Comparison of ENCODE assay signal across 8 cellular contexts in genomic region chr9:37994639-37995347, GRCh38.
DNase-seq lines count a peak whose midpoint lies in the region; ATAC-seq lines count a peak whose summit lies in the region.

No MANE protein-coding gene starts in this region.

- peaks cover 0 to under 1% (median 0%) of the 10 kb centered on the region in 7 donors for H3K9me3 Mint-ChIP-seq in CD4-positive, CD25-positive, alpha-beta regulatory T cell

- no peaks in the 10 kb centered on the region for H3K4me1 ChIP-seq in CD4-positive, CD25-positive, alpha-beta regulatory T cell (ENCODE audit: control insufficient read depth, insufficient read depth, low read length, poor library complexity, severe bottlenecking)

- no peak overlapping the region for H3K4me3 ChIP-seq in CD4-positive, CD25-positive, alpha-beta regulatory T cell (ENCODE audit: low read depth, low read length)

- H3K4me3 Mint-ChIP-seq in CD4-positive, CD25-positive, alpha-beta regulatory T cell: no peak overlapping the region

- H3K27me3 ChIP-seq in CD4-positive, CD25-positive, alpha-beta regulatory T cell (ENCODE audit: control insufficient read depth, insufficient read depth, low read length): no peaks in the 10 kb centered on the region

- no peaks in the 10 kb centered on the region for H3K9me3 ChIP-seq in CD4-positive, CD25-positive, alpha-beta regulatory T cell (ENCODE audit: control insufficient read depth in 2 of 2, low read length in 2 of 2)

- H3K27me3 Mint-ChIP-seq in CD4-positive, CD25-positive, alpha-beta regulatory T cell: peaks cover 4% of the 10 kb centered on the region

- H3K36me3 ChIP-seq in CD4-positive, CD25-positive, alpha-beta regulatory T cell (ENCODE audit: control insufficient read depth, insufficient read depth, low read length): no peaks in the 10 kb centered on the region

- H3K4me1 Mint-ChIP-seq in CD4-positive, CD25-positive, alpha-beta regulatory T cell: peaks cover 0 to 18% (median 7%) of the 10 kb centered on the region in 4 donors

- DNase-seq in CD4-positive, CD25-positive, alpha-beta regulatory T cell: peak in 1 of 3 donors; percentile 70
- peak; percentile 27 for DNase-seq in NCI-H774 (lab: John Stamatoyannopoulos, UW)
- peak; percentile 52 for DNase-seq in astrocyte of the hippocampus (ENCODE audit: low read depth, low spot score)
- peak; percentile 76 for DNase-seq in kidney glomerular epithelial cell (lab: John Stamatoyannopoulos, UW)
- peak; percentile 69 for DNase-seq in stimulated activated CD8-positive, alpha-beta memory T cell treated with anti-CD3 and anti-CD28 coated beads, Interleukin-4, amount 100 ng/mL, for 48 hours
- no peak for DNase-seq in activated effector memory CD4-positive, alpha-beta T cell treated with Interleukin-2 at 50 U/mL for 16 hours

- H3K27ac Mint-ChIP-seq in CD4-positive, CD25-positive, alpha-beta regulatory T cell: no peak overlapping the region

- no peak overlapping the region for H3K27ac ChIP-seq in CD4-positive, CD25-positive, alpha-beta regulatory T cell (ENCODE audit: insufficient read depth, low read length, poor library complexity, severe bottlenecking)

- H3K36me3 Mint-ChIP-seq in CD4-positive, CD25-positive, alpha-beta regulatory T cell: no peaks in the 10 kb centered on the region

- ATAC-seq in CD4-positive, CD25-positive, alpha-beta regulatory T cell (ENCODE audit: low read depth in 2 of 2): peak; percentile 42 to 53
- peak; percentile 77 for ATAC-seq in GM19025 (IDR thresholded peaks at IDR 0.05; ENCODE audit: low read depth, unreplicated experiment)
- ATAC-seq in HG03196 (IDR thresholded peaks at IDR 0.05; ENCODE audit: unreplicated experiment): peak; percentile 66
